Comparison of ENCODE assay signal across 17 cellular contexts in the genomic region with DNA sequence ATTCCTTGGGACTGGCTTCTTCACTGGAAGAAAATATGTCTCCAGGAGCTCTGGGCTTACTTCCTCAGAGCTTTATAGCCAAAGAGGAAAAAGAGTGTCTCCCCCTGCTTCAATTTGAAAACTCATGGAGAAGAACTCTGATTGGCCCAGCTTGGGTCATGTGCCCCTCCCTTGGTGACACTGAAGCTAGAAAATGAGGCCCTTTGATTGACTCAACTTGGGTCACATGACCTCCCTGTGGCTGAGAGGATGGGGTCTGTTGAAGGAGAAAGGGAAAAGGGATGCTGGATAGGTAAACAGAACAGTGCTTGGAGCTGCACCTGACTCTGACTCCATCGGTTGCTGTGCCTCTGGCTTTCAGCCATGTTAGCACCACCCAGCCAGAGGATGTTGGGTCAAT.
"Had no signal": no experiment of that assay in that cellular context is flagged by ENCODE, and none has a peak within 500 bp of the region (broad histone marks: within the 10 kb centered on the region; RNA-seq: fewer than 3 reads in every experiment).

No MANE protein-coding gene starts in this region.

- H3K36me3 Mint-ChIP-seq: immature natural killer cell; naive thymus-derived CD8-positive, alpha-beta T cell had no signal

- H3K4me3 ChIP-seq: esophagus squamous epithelium, gastroesophageal sphincter, left ventricle myocardium inferior, lung, mucosa of descending colon, right atrium auricular region had no signal

- H3K27ac ChIP-seq: esophagus squamous epithelium, gastroesophageal sphincter, left ventricle myocardium inferior, right atrium auricular region had no signal

- H3K9me3 ChIP-seq: esophagus squamous epithelium, gastroesophageal sphincter, left ventricle myocardium inferior, mucosa of descending colon, right atrium auricular region had no signal

- H3K36me3 ChIP-seq: esophagus squamous epithelium, gastroesophageal sphincter, left ventricle myocardium inferior, right atrium auricular region had no signal

- H3K27ac Mint-ChIP-seq: immature natural killer cell had no signal

- H3K9me3 Mint-ChIP-seq: immature natural killer cell; naive thymus-derived CD8-positive, alpha-beta T cell had no signal

- H3K27me3 ChIP-seq: gastroesophageal sphincter, right atrium auricular region had no signal

- ATAC-seq: gastroesophageal sphincter; left cardiac atrium; mucosa of descending colon; naive thymus-derived CD8-positive, alpha-beta T cell had no signal

- DNase-seq: cortex of kidney; effector memory CD4-positive, alpha-beta T cell; esophagus squamous epithelium; foreskin fibroblast; immature natural killer cell; kidney; left cardiac atrium; left ventricle myocardium inferior; mucosa of descending colon; naive thymus-derived CD8-positive, alpha-beta T cell; small intestine; stimulated activated CD4-positive, alpha-beta T cell treated with anti-CD3 and anti-CD28 coated beads, Interleukin-2, amount 100 ng/mL, for 48 hours; stimulated activated naive CD4-positive, alpha-beta T cell treated with Interleukin-2 at 50 U/mL for 16 hours; trophoblast cell had no signal

- H3K4me3 Mint-ChIP-seq: immature natural killer cell; naive thymus-derived CD8-positive, alpha-beta T cell had no signal
